ENCODE assay signal across 12 cellular contexts in genomic region chr10:110868981-110869380, GRCh38. TPM values are rescaled to one million over a fixed set of nuclear protein-coding genes. Genes with fewer than 3 reads are reported as not detected.
DNase-seq lines count a peak whose midpoint lies in the region; ATAC-seq, FAIRE-seq and TF ChIP-seq lines count a peak whose summit lies in the region.
"Had no signal": no experiment of that assay in that cellular context is flagged by ENCODE, and none has a peak within 500 bp of the region (broad histone marks: within the 10 kb centered on the region; RNA-seq: fewer than 3 reads in every experiment).

No MANE protein-coding gene starts in this region.

- H3K18ac ChIP-seq in mesendoderm (ENCODE audit: low read length): no peak overlapping the region

- intact Hi-C loops in GM12878 (cut with micrococcal nuclease; ENCODE audit: unreplicated experiment): loop anchor here (5.0 kb wide), 1 partner anchor 792 kb away; no protein-coding TSS in a partner anchor

- BruUV-seq in GM12878 (replicated peaks; lab: Mats Ljungman, UMichigan): no TSS peak

- H3K79me1 ChIP-seq in mesendoderm (ENCODE audit: low read length): no peaks in the 10 kb centered on the region

- RAD21 ChIA-PET in GM12878 (lab: Charles Lee; ENCODE audit: unreplicated experiment): interaction anchor here (1.0 to 5.3 kb wide), 8 partner anchors 10 to 66 kb away, joined by 3 to 138 read pairs (median 20); no protein-coding TSS in a partner anchor

- WGBS in GM12878 (ENCODE audit: insufficient coverage, insufficient replicate concordance, low lambda C conversion rate, missing lambda C conversion rate): 3% methylated on average over 6 of the region's 6 CpGs
- WGBS in mesendoderm (ENCODE audit: extremely low coverage, insufficient coverage, low lambda C conversion rate): no CpG with 5 or more reads among the region's 6 CpGs

- no peak overlapping the region for H2AK5ac ChIP-seq in mesendoderm (ENCODE audit: low read length)

- no peak for TF ChIP-seq RAD21 in GM12878 (IDR thresholded peaks at IDR 0.05; ENCODE audit: insufficient read depth, low read depth, low read length)

- H3K9me3 Mint-ChIP-seq in stimulated activated naive B cell treated with anti-CD40 and anti-IgM and Interleukin-4, amounts not matched to agents 10 μg/mL and 1 μg/mL and 100 μg/mL, for 72 hours: no peaks in the 10 kb centered on the region
- H3K9me3 Mint-ChIP-seq: H9 had no signal

- FAIRE-seq in GM12878 (lab: Jason Lieb, UNC): no peak
- FAIRE-seq: colon had no signal

- no peak for TF ChIP-seq CTCF in GM12878 (IDR thresholded peaks at IDR 0.05 in 2 of 3, conservative IDR thresholded peaks at IDR 0.05 in 1 of 3; ENCODE audit: control insufficient read depth in 2 of 3, extremely low read depth in 1 of 3, insufficient read depth in 1 of 3, low read depth in 3 of 3, low read length in 3 of 3)

- H3K4me1 ChIP-seq in GM12878 (ENCODE audit: control insufficient read depth, insufficient read depth, low read length) (peaks cover 68% of the 10 kb centered on the region), mesendoderm (ENCODE audit: control insufficient read depth, low read depth, low read length) (peaks cover 5% of the 10 kb centered on the region)

- H2AFZ ChIP-seq in GM12878 (ENCODE audit: control insufficient read depth, low read depth, low read length): peak overlapping the region; percentile 28

- no peak overlapping the region for H3K56ac ChIP-seq in mesendoderm (ENCODE audit: low read length)

- peak overlapping the region; percentile 35 to 87 for H3K4me3 Mint-ChIP-seq in stimulated activated naive B cell treated with anti-CD40 and anti-IgM and Interleukin-4, amounts not matched to agents 10 μg/mL and 1 μg/mL and 100 μg/mL, for 72 hours
- H3K4me3 Mint-ChIP-seq: H9 had no signal

- CTCF ChIA-PET in GM12878 (lab: Yijun Ruan, JAX): interaction anchor here (1.0 to 5.2 kb wide), 8 partner anchors 9 to 65 kb away, joined by 3 to 53 read pairs (median 6); no protein-coding TSS in a partner anchor

- H3K4me1 Mint-ChIP-seq in stimulated activated naive B cell treated with anti-CD40 and anti-IgM and Interleukin-4, amounts not matched to agents 10 μg/mL and 1 μg/mL and 100 μg/mL, for 72 hours: peaks cover 51 to 72% of the 10 kb centered on the region in 2 donors

- POLR2A ChIA-PET in GM12878 (lab: Charles Lee): interaction anchor here (0.6 to 3.3 kb wide), 6 partner anchors 11 to 66 kb away, joined by 3 to 36 read pairs (median 12); partner anchors contain the start of genes BBIP1 and SHOC2

- H3K9me3 ChIP-seq in GM12878 (replicated peaks; ENCODE audit: control insufficient read depth, insufficient read depth, low read length): no peaks in the 10 kb centered on the region
- H3K9me3 ChIP-seq: gastrocnemius medialis, ovary had no signal

- H3K79me2 ChIP-seq in GM12878 (ENCODE audit: control insufficient read depth, insufficient read depth, low read length) (peaks cover 48% of the 10 kb centered on the region), mesendoderm (ENCODE audit: control insufficient read depth, insufficient read depth, low read length) (no peaks in the 10 kb centered on the region)

- peak; percentile 29 to 33 for DNase-seq in activated CD4-positive, alpha-beta T cell treated with anti-CD3 and anti-CD28 coated beads for 4 hours
- no peak for DNase-seq in activated CD4-positive, alpha-beta T cell treated with anti-CD3 and anti-CD28 coated beads, Interleukin-2, amount 50 U/mL, for 4 hours
- DNase-seq in T follicular helper cell (ENCODE audit: low read depth) (peak; percentile 57), GM12878 (ENCODE audit: low read depth, low spot score) (no peak), mesendoderm (no peak), AG20443 (ENCODE audit: low spot score) (no peak)
- DNase-seq in stimulated activated naive B cell treated with anti-CD40 and anti-IgM and Interleukin-4, amounts not matched to agents 10 μg/mL and 1 μg/mL and 100 μg/mL, for 72 hours: no peak
- DNase-seq: gastrocnemius medialis, H9, ovary had no signal

- H3K27ac ChIP-seq in GM12878 (ENCODE audit: control insufficient read depth, insufficient read depth) (peak overlapping the region; percentile 99), mesendoderm (ENCODE audit: low read depth, low read length) (no peak overlapping the region)
- H3K27ac ChIP-seq: gastrocnemius medialis, ovary had no signal

- no peak overlapping the region for H3K23ac ChIP-seq in mesendoderm (ENCODE audit: low read length)

- H3K4ac ChIP-seq in mesendoderm (ENCODE audit: low read depth, low read length): no peak overlapping the region

- H2BK5ac ChIP-seq in mesendoderm (ENCODE audit: low read length): no peak overlapping the region

- H2BK120ac ChIP-seq in mesendoderm (ENCODE audit: low read depth, low read length): no peak overlapping the region

- H3K27me3 ChIP-seq in GM12878 (replicated peaks in 1 of 2; ENCODE audit: control insufficient read depth in 2 of 2, insufficient read depth in 2 of 2, low read length in 1 of 2): no peaks in the 10 kb centered on the region
- H3K27me3 ChIP-seq in mesendoderm (ENCODE audit: insufficient read depth, low read length, poor library complexity): no peaks in the 10 kb centered on the region
- H3K27me3 ChIP-seq: gastrocnemius medialis, ovary had no signal

- H2BK15ac ChIP-seq in mesendoderm (replicated peaks; ENCODE audit: low read depth): no peak overlapping the region

- H3K36me3 ChIP-seq in GM12878 (ENCODE audit: control insufficient read depth in 2 of 2, insufficient read depth in 2 of 2, low read length in 1 of 2) (no peaks in the 10 kb centered on the region), mesendoderm (ENCODE audit: control insufficient read depth, insufficient read depth, low read length) (no peaks in the 10 kb centered on the region)
- H3K36me3 ChIP-seq: gastrocnemius medialis, ovary had no signal

- in situ Hi-C loops in GM12878 (cut with MboI): no loop called here

- no peaks in the 10 kb centered on the region for H3K27me3 Mint-ChIP-seq in stimulated activated naive B cell treated with anti-CD40 and anti-IgM and Interleukin-4, amounts not matched to agents 10 μg/mL and 1 μg/mL and 100 μg/mL, for 72 hours

- SMC1A ChIA-PET in GM12878 (lab: Charles Lee; ENCODE audit: uncharacterized antibody, unreplicated experiment): interaction anchor here (0.7 to 5.1 kb wide), 9 partner anchors 9 to 76 kb away, joined by 3 to 139 read pairs (median 7); no protein-coding TSS in a partner anchor

- peaks cover 0 to 1% of the 10 kb centered on the region in 2 donors for H3K36me3 Mint-ChIP-seq in stimulated activated naive B cell treated with anti-CD40 and anti-IgM and Interleukin-4, amounts not matched to agents 10 μg/mL and 1 μg/mL and 100 μg/mL, for 72 hours

- H4K20me1 ChIP-seq in GM12878 (ENCODE audit: control insufficient read depth, insufficient read depth): no peaks in the 10 kb centered on the region

- no peak overlapping the region for H4K8ac ChIP-seq in mesendoderm (ENCODE audit: low read depth, low read length)

- ATAC-seq in GM12878: no peak
- no peak for ATAC-seq in stimulated activated naive B cell treated with anti-CD40 and anti-IgM and Interleukin-4, amounts not matched to agents 10 μg/mL and 1 μg/mL and 100 μg/mL, for 72 hours (replicated peaks)
- ATAC-seq in activated CD4-positive, CD25-positive, alpha-beta regulatory T cell treated with anti-CD3 and anti-CD28 coated beads, Interleukin-2, amount 50 U/mL, for 24 hours: no peak
- ATAC-seq: gastrocnemius medialis had no signal

- TF ChIP-seq POLR2A in GM12878 (IDR thresholded peaks at IDR 0.05; ENCODE audit: low read depth, low read length): 0 out of 2 replicates have a peak, but pooled peaks have one; percentile 29

- no peak for TF ChIP-seq EP300 in GM12878 (IDR thresholded peaks at IDR 0.05; ENCODE audit: borderline replicate concordance in 1 of 2, control insufficient read depth in 1 of 2, low read depth in 2 of 2, low read length in 2 of 2)

- peak overlapping the region; percentile 94 for H3K27ac Mint-ChIP-seq in stimulated activated naive B cell treated with anti-CD40 and anti-IgM and Interleukin-4, amounts not matched to agents 10 μg/mL and 1 μg/mL and 100 μg/mL, for 72 hours
- H3K27ac Mint-ChIP-seq: H9 had no signal

- peak overlapping the region; percentile 44; the same call in 1 of the 2 replicates for H3K4me3 ChIP-seq in GM12878
- no peak overlapping the region for H3K4me3 ChIP-seq in mesendoderm (ENCODE audit: low read length)
- H3K4me3 ChIP-seq: gastrocnemius medialis, ovary had no signal

- H3K4me2 ChIP-seq in GM12878 (ENCODE audit: control insufficient read depth, insufficient read depth): peak overlapping the region; percentile 85
- no peak overlapping the region for H3K4me2 ChIP-seq in mesendoderm (ENCODE audit: low read length)

- H4K5ac ChIP-seq in mesendoderm (ENCODE audit: low read length): no peak overlapping the region

- H3K9ac ChIP-seq in GM12878 (ENCODE audit: control insufficient read depth, insufficient read depth, low read length) (peak overlapping the region; percentile 56), mesendoderm (ENCODE audit: low read length) (no peak overlapping the region)

RNA-seq across cellular contexts. Expression of gene PDCD4, which starts 2.7 kb away (rescaled TPM):
- total RNA-seq in GM12878 (2013; cell fraction: nucleolus; rRNA removed): 343 and 354 TPM in 2 replicates
- total RNA-seq in GM12878 (2014; rRNA removed): 106 and 108 TPM in 2 replicates
- 168 and 179 TPM in 2 replicates for total RNA-seq in GM12878 (2014; rRNA removed; fragmentation: Illumina TruSeq; extraction: Trizol)
- 169 and 181 TPM in 2 replicates for total RNA-seq in GM12878 (2021)
- 158 TPM for polyA plus RNA-seq in GM12878 (2011; ENCODE audit: low read depth)
- polyA plus RNA-seq in GM12878 (2011; rRNA removed): 189 and 280 TPM in 2 replicates
- 33.8 and 38.8 TPM in 2 replicates for polyA plus RNA-seq in GM12878 (2011; cell fraction: cytosol; rRNA removed)
- polyA plus RNA-seq in GM12878 (2011; cell fraction: nucleus; rRNA removed): 93.5 and 111 TPM in 2 replicates
- 313 and 387 TPM in 2 replicates for polyA plus RNA-seq in GM12878 (2012)
- polyA plus RNA-seq in GM12878 (2014; fragmentation: Illumina TruSeq; extraction: Trizol): 219 and 380 TPM in 2 replicates
- 100 to 1,000 TPM; 101 to 138 TPM for polyA plus RNA-seq in GM12878 (2014; fragmentation: Nextera tagmentation; extraction: Ambion mirVana)
- polyA plus RNA-seq in GM12878 (2014; rRNA removed): 155 and 174 TPM in 2 replicates
- polyA plus RNA-seq in GM12878 (2016; fragmentation: Nextera tagmentation; extraction: Ambion mirVana): 100 to 1,000 TPM; 341 to 372 TPM
- 37.1 and 72.9 TPM in 2 replicates for polyA minus RNA-seq in GM12878 (2011; rRNA and poly(A)+ RNA removed)
- 31.5 and 42.2 TPM in 2 replicates for polyA minus RNA-seq in GM12878 (2011; cell fraction: cytosol; rRNA and poly(A)+ RNA removed)
- 57.9 and 72.6 TPM in 2 replicates for polyA minus RNA-seq in GM12878 (2011; cell fraction: nucleus; rRNA and poly(A)+ RNA removed)
- 9.4 TPM for polyA plus RNA-seq in mesendoderm (2013, experiment 1 of 2)
- polyA plus RNA-seq in mesendoderm (2013, experiment 2 of 2): 9.1 TPM

RNA-seq across cellular contexts. Expression of gene BBIP1, which starts 50.0 kb away (rescaled TPM):
- 53.8 and 60.1 TPM in 2 replicates for total RNA-seq in GM12878 (2013; cell fraction: nucleolus; rRNA removed)
- total RNA-seq in GM12878 (2014; rRNA removed) (13.8 and 19.2 TPM in 2 replicates), GM12878 (2014; rRNA removed; fragmentation: Illumina TruSeq; extraction: Trizol) (25.1 and 26.1 TPM in 2 replicates), GM12878 (2021) (16.4 and 19.1 TPM in 2 replicates)
- 8.1 TPM for polyA plus RNA-seq in GM12878 (2011; ENCODE audit: low read depth)
- polyA plus RNA-seq in GM12878 (2011; rRNA removed) (34.3 and 67.2 TPM in 2 replicates), GM12878 (2014; fragmentation: Illumina TruSeq; extraction: Trizol) (31.9 and 32.6 TPM in 2 replicates), GM12878 (2014; fragmentation: Nextera tagmentation; extraction: Ambion mirVana) (10 to 100 TPM; 34.7 to 40.8 TPM), GM12878 (2014; rRNA removed) (12.6 and 24.5 TPM in 2 replicates), GM12878 (2016; fragmentation: Nextera tagmentation; extraction: Ambion mirVana) (10 to 100 TPM; 30.7 to 33.8 TPM)
- 10.1 and 11.6 TPM in 2 replicates for polyA plus RNA-seq in GM12878 (2011; cell fraction: cytosol; rRNA removed)
- 25.2 and 26.0 TPM in 2 replicates for polyA plus RNA-seq in GM12878 (2011; cell fraction: nucleus; rRNA removed)
- polyA plus RNA-seq in GM12878 (2012): 23.8 and 25.3 TPM in 2 replicates
- polyA minus RNA-seq in GM12878 (2011; rRNA and poly(A)+ RNA removed): 13.2 and 17.4 TPM in 2 replicates
- 4.3 and 9.0 TPM in 2 replicates for polyA minus RNA-seq in GM12878 (2011; cell fraction: cytosol; rRNA and poly(A)+ RNA removed)
- polyA minus RNA-seq in GM12878 (2011; cell fraction: nucleus; rRNA and poly(A)+ RNA removed): 17.3 and 23.0 TPM in 2 replicates
- polyA plus RNA-seq in mesendoderm (2013, experiment 1 of 2): 22.2 TPM
- 22.0 TPM for polyA plus RNA-seq in mesendoderm (2013, experiment 2 of 2)

RNA-seq across cellular contexts. Expression of gene SHOC2, which starts 50.4 kb away (rescaled TPM):
- 83.0 and 89.3 TPM in 2 replicates for total RNA-seq in GM12878 (2013; cell fraction: nucleolus; rRNA removed)
- 42.6 and 45.6 TPM in 2 replicates for total RNA-seq in GM12878 (2014; rRNA removed)
- 42.7 and 43.9 TPM in 2 replicates for total RNA-seq in GM12878 (2014; rRNA removed; fragmentation: Illumina TruSeq; extraction: Trizol)
- 50.7 and 55.1 TPM in 2 replicates for total RNA-seq in GM12878 (2021)
- polyA plus RNA-seq in GM12878 (2011; ENCODE audit: low read depth): 24.6 TPM
- 34.2 and 51.1 TPM in 2 replicates for polyA plus RNA-seq in GM12878 (2011; rRNA removed)
- polyA plus RNA-seq in GM12878 (2011; cell fraction: cytosol; rRNA removed): 12.6 and 16.9 TPM in 2 replicates
- 9.5 and 10.9 TPM in 2 replicates for polyA plus RNA-seq in GM12878 (2011; cell fraction: nucleus; rRNA removed)
- 35.2 and 38.3 TPM in 2 replicates for polyA plus RNA-seq in GM12878 (2012)
- polyA plus RNA-seq in GM12878 (2014; fragmentation: Illumina TruSeq; extraction: Trizol): 50.5 and 60.6 TPM in 2 replicates
- polyA plus RNA-seq in GM12878 (2014; fragmentation: Nextera tagmentation; extraction: Ambion mirVana): 10 to 100 TPM; 30.2 to 36.2 TPM
- 20.8 and 24.8 TPM in 2 replicates for polyA plus RNA-seq in GM12878 (2014; rRNA removed)
- polyA plus RNA-seq in GM12878 (2016; fragmentation: Nextera tagmentation; extraction: Ambion mirVana): 10 to 100 TPM; 64.9 to 65.3 TPM
- 40.1 and 55.3 TPM in 2 replicates for polyA minus RNA-seq in GM12878 (2011; rRNA and poly(A)+ RNA removed)
- polyA minus RNA-seq in GM12878 (2011; cell fraction: cytosol; rRNA and poly(A)+ RNA removed): 23.3 and 29.0 TPM in 2 replicates
- polyA minus RNA-seq in GM12878 (2011; cell fraction: nucleus; rRNA and poly(A)+ RNA removed): 30.6 and 58.7 TPM in 2 replicates
- polyA plus RNA-seq in mesendoderm (2013, experiment 1 of 2): 23.7 TPM
- 22.6 TPM for polyA plus RNA-seq in mesendoderm (2013, experiment 2 of 2)

Comparison
In these comparisons a context has a peak if more than half of its experiments do, and no peak if none do; other contexts are left out.
1. DNase-seq: peak in activated CD4-positive, alpha-beta T cell treated with anti-CD3 and anti-CD28 coated beads for 4 hours (2 of 2) and T follicular helper cell (single experiment); none in activated CD4-positive, alpha-beta T cell treated with anti-CD3 and anti-CD28 coated beads, Interleukin-2, amount 50 U/mL, for 4 hours (0 of 2), GM12878 (single experiment), stimulated activated naive B cell treated with anti-CD40 and anti-IgM and Interleukin-4, amounts not matched to agents 10 μg/mL and 1 μg/mL and 100 μg/mL, for 72 hours (single experiment), mesendoderm (single experiment) and AG20443 (single experiment).